Comparison of ENCODE assay signal across 8 cellular contexts in genomic region chr20:53660947-53661381, GRCh38.
DNase-seq lines count a peak whose midpoint lies in the region; ATAC-seq and TF ChIP-seq lines count a peak whose summit lies in the region.

No MANE protein-coding gene starts in this region.

- no peaks in the 10 kb centered on the region for H3K27me3 ChIP-seq in lower lobe of right lung (ENCODE audit: low read depth)
- H3K27me3 ChIP-seq in uterus, result no peaks in the 10 kb centered on the region

- no peaks in the 10 kb centered on the region for H3K9me3 ChIP-seq in lower lobe of right lung
- H3K9me3 ChIP-seq in uterus, result no peaks in the 10 kb centered on the region

- no peaks in the 10 kb centered on the region for H3K36me3 ChIP-seq in lower lobe of right lung
- H3K36me3 ChIP-seq in uterus, result no peaks in the 10 kb centered on the region

- CTCF ChIA-PET in activated naive CD4-positive, alpha-beta T cell treated with anti-CD3 and anti-CD28 coated beads, Interleukin-2, amount 10 ng/mL, durations not matched to agents 7 days and 5 days (lab: Charles Lee), result interaction anchor here (0.7 to 2.3 kb wide), 8 partner anchors 9 to 212 kb away, joined by 3 to 9 read pairs (median 4); no protein-coding TSS in a partner anchor

- TF ChIP-seq POLR2A in uterus (IDR thresholded peaks at IDR 0.05), result no peak

- ATAC-seq in activated T-helper 17 cell treated with anti-CD3 and anti-CD28 coated beads, Interleukin-2, amount 50 U/mL, for 72 hours (replicated peaks), result peak; percentile 38
- ATAC-seq in lower lobe of right lung, result no peak

- peaks cover 55% of the 10 kb centered on the region for H3K4me1 ChIP-seq in lower lobe of right lung
- peaks cover 3 to 5% of the 10 kb centered on the region in 2 donors for H3K4me1 ChIP-seq in uterus

- TF ChIP-seq CTCF in lower lobe of right lung (IDR thresholded peaks at IDR 0.05) (no peak), uterus (IDR thresholded peaks at IDR 0.05) (no peak)

- H3K27ac ChIP-seq in lower lobe of right lung (peak overlapping the region; percentile 78), uterus (peak overlapping the region; percentile 76 to 77)

- peak overlapping the region; percentile 76 for H3K4me3 Mint-ChIP-seq in activated naive CD4-positive, alpha-beta T cell treated with anti-CD3 and anti-CD28 coated beads, Interleukin-2, amount 10 ng/mL, durations not matched to agents 7 days and 5 days
- H3K4me3 Mint-ChIP-seq in activated T-helper 17 cell treated with anti-CD3 and anti-CD28 coated beads, Interleukin-2, amount 50 U/mL, for 72 hours, result peak overlapping the region; percentile 83

- no peaks in the 10 kb centered on the region for H3K27me3 Mint-ChIP-seq in activated naive CD4-positive, alpha-beta T cell treated with anti-CD3 and anti-CD28 coated beads, Interleukin-2, amount 10 ng/mL, durations not matched to agents 7 days and 5 days
- no peaks in the 10 kb centered on the region for H3K27me3 Mint-ChIP-seq in activated T-helper 17 cell treated with anti-CD3 and anti-CD28 coated beads, Interleukin-2, amount 50 U/mL, for 72 hours

- intact Hi-C loops in lower lobe of right lung (cut with DNase I) (no loop called here), uterus (cut with DNase I; ENCODE audit: low total_unique reads) (no loop called here)

- peaks cover 75% of the 10 kb centered on the region for H3K4me1 Mint-ChIP-seq in activated naive CD4-positive, alpha-beta T cell treated with anti-CD3 and anti-CD28 coated beads, Interleukin-2, amount 10 ng/mL, durations not matched to agents 7 days and 5 days
- H3K4me1 Mint-ChIP-seq in activated T-helper 17 cell treated with anti-CD3 and anti-CD28 coated beads, Interleukin-2, amount 50 U/mL, for 72 hours, result peaks cover 23% of the 10 kb centered on the region

- H3K36me3 Mint-ChIP-seq in activated naive CD4-positive, alpha-beta T cell treated with anti-CD3 and anti-CD28 coated beads, Interleukin-2, amount 10 ng/mL, durations not matched to agents 7 days and 5 days, result peaks cover 4% of the 10 kb centered on the region
- no peaks in the 10 kb centered on the region for H3K36me3 Mint-ChIP-seq in activated T-helper 17 cell treated with anti-CD3 and anti-CD28 coated beads, Interleukin-2, amount 50 U/mL, for 72 hours (ENCODE audit: low read depth)

- peak; percentile 37 for DNase-seq in activated naive CD4-positive, alpha-beta T cell treated with anti-CD3 and anti-CD28 coated beads, Interleukin-2, amount 10 ng/mL, durations not matched to agents 7 days and 5 days
- DNase-seq in activated naive CD4-positive, alpha-beta T cell treated with Interleukin-2 at 50 U/mL for 16 hours, result no peak
- DNase-seq in lower lobe of right lung (no peak), uterus (no peak), cortex of kidney (lab: John Stamatoyannopoulos, UW) (no peak), NOMO-1 treated with DMSO at 0.1 percent for 48 hours (lab: John Stamatoyannopoulos, UW; ENCODE audit: unreplicated experiment) (no peak), NCI-H2196 (lab: John Stamatoyannopoulos, UW; ENCODE audit: unreplicated experiment) (no peak)

- no peaks in the 10 kb centered on the region for H3K9me3 Mint-ChIP-seq in activated naive CD4-positive, alpha-beta T cell treated with anti-CD3 and anti-CD28 coated beads, Interleukin-2, amount 10 ng/mL, durations not matched to agents 7 days and 5 days
- H3K9me3 Mint-ChIP-seq in activated T-helper 17 cell treated with anti-CD3 and anti-CD28 coated beads, Interleukin-2, amount 50 U/mL, for 72 hours, result no peaks in the 10 kb centered on the region

- H3K4me3 ChIP-seq in lower lobe of right lung, result peak overlapping the region; percentile 51
- no peak overlapping the region for H3K4me3 ChIP-seq in uterus

- peak overlapping the region; percentile 92 for H3K27ac Mint-ChIP-seq in activated naive CD4-positive, alpha-beta T cell treated with anti-CD3 and anti-CD28 coated beads, Interleukin-2, amount 10 ng/mL, durations not matched to agents 7 days and 5 days
- peak overlapping the region; percentile 72 for H3K27ac Mint-ChIP-seq in activated T-helper 17 cell treated with anti-CD3 and anti-CD28 coated beads, Interleukin-2, amount 50 U/mL, for 72 hours
